Comparison of ENCODE assay signal across 8 cellular contexts in genomic region chr3:128794067-128794768, GRCh38.
DNase-seq lines count a peak whose midpoint lies in the region; ATAC-seq and TF ChIP-seq lines count a peak whose summit lies in the region.

No MANE protein-coding gene starts in this region.

- intact Hi-C loops in body of pancreas (cut with DNase I): loop anchor here (5.0 kb wide), 1 partner anchor 112 kb away; no protein-coding TSS in a partner anchor

- peaks cover 47% of the 10 kb centered on the region for H3K36me3 Mint-ChIP-seq in activated T-helper 17 cell treated with anti-CD3 and anti-CD28 coated beads, Interleukin-2, amount 50 U/mL, for 72 hours (ENCODE audit: low read depth)

- H3K4me1 ChIP-seq in body of pancreas: peaks cover 21% of the 10 kb centered on the region

- no peaks in the 10 kb centered on the region for H3K27me3 ChIP-seq in body of pancreas

- H3K27ac Mint-ChIP-seq in activated T-helper 17 cell treated with anti-CD3 and anti-CD28 coated beads, Interleukin-2, amount 50 U/mL, for 72 hours: peak overlapping the region; percentile 89

- peaks cover 46% of the 10 kb centered on the region for H3K4me1 Mint-ChIP-seq in activated T-helper 17 cell treated with anti-CD3 and anti-CD28 coated beads, Interleukin-2, amount 50 U/mL, for 72 hours

- ATAC-seq in HG02973 (IDR thresholded peaks at IDR 0.05; ENCODE audit: unreplicated experiment): peak; percentile 20
- peak; percentile 89 for ATAC-seq in activated T-helper 17 cell treated with anti-CD3 and anti-CD28 coated beads, Interleukin-2, amount 50 U/mL, for 72 hours (replicated peaks)
- ATAC-seq in body of pancreas: no peak
- no peak for ATAC-seq in GM19023 (IDR thresholded peaks at IDR 0.05; ENCODE audit: unreplicated experiment)

- WGBS in body of pancreas, 2 donors: 79 to 80% methylated on average over 2 of the region's 2 CpGs

- H3K9me3 Mint-ChIP-seq in activated T-helper 17 cell treated with anti-CD3 and anti-CD28 coated beads, Interleukin-2, amount 50 U/mL, for 72 hours: no peaks in the 10 kb centered on the region

- H3K4me3 ChIP-seq in body of pancreas: no peak overlapping the region

- H3K27ac ChIP-seq in body of pancreas: no peak overlapping the region

- peak overlapping the region; percentile 61 for H3K4me3 Mint-ChIP-seq in activated T-helper 17 cell treated with anti-CD3 and anti-CD28 coated beads, Interleukin-2, amount 50 U/mL, for 72 hours

- no peaks in the 10 kb centered on the region for H3K9me3 ChIP-seq in body of pancreas

- no peak for TF ChIP-seq CTCF in body of pancreas (IDR thresholded peaks at IDR 0.05)

- peaks cover 5 to 9% of the 10 kb centered on the region in 2 donors for H3K36me3 ChIP-seq in body of pancreas (replicated peaks in 1 of 2; ENCODE audit: insufficient read depth in 1 of 2, low read depth in 2 of 2)

- H3K27me3 Mint-ChIP-seq in activated T-helper 17 cell treated with anti-CD3 and anti-CD28 coated beads, Interleukin-2, amount 50 U/mL, for 72 hours: no peaks in the 10 kb centered on the region

- no peak for TF ChIP-seq POLR2A in body of pancreas (IDR thresholded peaks at IDR 0.05)

- DNase-seq in AG08395 (ENCODE audit: low spot score): peak; percentile 90
- peak; percentile 49 for DNase-seq in hepatic stellate cell (ENCODE audit: low spot score)
- DNase-seq in stromal cell of bone marrow (ENCODE audit: low read depth): peak; percentile 76
- no peak for DNase-seq in effector CD4-positive, alpha-beta T cell
- no peak for DNase-seq in body of pancreas

Comparison
In these comparisons a context has a peak if more than half of its experiments do, and no peak if none do; other contexts are left out.
1. DNase-seq: peak in AG08395 (single experiment), hepatic stellate cell (single experiment) and stromal cell of bone marrow (single experiment); none in effector CD4-positive, alpha-beta T cell (single experiment) and body of pancreas (0 of 4).
2. ATAC-seq: peak in HG02973 (single experiment) and activated T-helper 17 cell treated with anti-CD3 and anti-CD28 coated beads, Interleukin-2, amount 50 U/mL, for 72 hours (single experiment); none in body of pancreas (single experiment) and GM19023 (single experiment).